In the genomic region with DNA sequence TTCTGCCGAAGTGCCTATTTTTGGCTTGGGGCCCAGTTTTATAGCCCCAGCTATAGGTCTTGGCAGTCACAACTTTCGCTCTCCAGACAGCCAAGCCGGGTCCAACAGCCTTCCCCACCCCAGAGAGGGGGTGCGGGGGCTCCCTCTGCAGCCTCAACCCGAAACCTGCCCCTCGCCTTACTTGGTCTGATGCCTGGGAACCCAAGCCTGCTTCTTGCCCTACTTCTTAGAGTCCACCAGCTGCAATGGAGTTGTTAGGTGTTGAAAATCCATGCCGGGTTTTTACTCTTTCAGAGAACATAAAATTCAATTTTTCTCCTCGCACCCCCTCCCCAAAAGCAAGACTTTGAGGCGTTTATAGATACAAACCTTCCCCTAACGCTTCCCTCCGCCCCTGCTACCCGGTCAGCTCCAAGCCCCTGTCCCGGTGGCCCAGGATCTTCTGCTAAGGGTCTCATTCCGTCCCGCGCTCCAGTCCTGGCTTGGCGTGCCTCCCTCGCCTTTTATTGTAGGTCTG, we compare ENCODE assay signal across 8 cellular contexts.
DNase-seq lines count a peak whose midpoint lies in the region; ATAC-seq and TF ChIP-seq lines count a peak whose summit lies in the region.
"Not testable (repeated sequence)": the region's sequence is repeated elsewhere in the genome, so short reads cannot be mapped to it uniquely, and the experiment has no call there.

No MANE protein-coding gene starts in this region.

- DNase-seq in AG10803 (ENCODE audit: low read depth), result peak; percentile 46
- DNase-seq in GM13977 (ENCODE audit: low spot score), result peak; percentile 42
- DNase-seq in NCI-H1092 treated with DMSO at 0.1 percent for 48 hours (lab: John Stamatoyannopoulos, UW), result peak; percentile 76
- peak; percentile 75 for DNase-seq in adipocyte (ENCODE audit: low read depth)
- peak; percentile 52 for DNase-seq in fibroblast of peridontal ligament (ENCODE audit: extremely low read depth)
- not testable (repeated sequence) for DNase-seq in lower lobe of right lung, gastrocnemius medialis

- H3K27me3 ChIP-seq in adipocyte (replicated peaks; ENCODE audit: control insufficient read depth, insufficient read depth, low read length); lower lobe of right lung (ENCODE audit: low read depth): not testable (repeated sequence)
- peaks cover 16 to 35% (median 32%) of the 10 kb centered on the region in 3 donors for H3K27me3 ChIP-seq in gastrocnemius medialis

- peak overlapping the region; percentile 83 for H3K9ac ChIP-seq in adipocyte (ENCODE audit: low read length)

- in situ Hi-C loops in GM13977 (cut with MboI; ENCODE audit: low pct_unique_long_range_greater_than_20kb, low sequenced_read_pairs, unreplicated experiment), result loop anchor here (25.0 kb wide), 1 partner anchor 370 kb away; the partner anchor contains the start of gene TMIGD1
- in situ Hi-C loops in gastrocnemius medialis (cut with MboI; ENCODE audit: low sequenced_read_pairs in 4 of 4), result not testable (repeated sequence)

- not testable (repeated sequence) for H3K4me1 ChIP-seq in adipocyte (ENCODE audit: control insufficient read depth, insufficient read depth, low read length); gastrocnemius medialis
- peaks cover 15% of the 10 kb centered on the region for H3K4me1 ChIP-seq in lower lobe of right lung

- ATAC-seq in SK-N-SH treated with all-trans-retinoic acid at 6 μM for 48 hours (peak; percentile 65), lower lobe of right lung (peak in 1 of 2 donors; percentile 31)
- not testable (repeated sequence) for ATAC-seq in gastrocnemius medialis

- H3K27ac ChIP-seq in lower lobe of right lung, result peak overlapping the region; percentile 50
- peak overlapping the region in 2 of 4 donors; percentile 28 to 59 for H3K27ac ChIP-seq in gastrocnemius medialis

- intact Hi-C loops in lower lobe of right lung (cut with DNase I); gastrocnemius medialis (cut with DNase I; ENCODE audit: low total_unique reads): not testable (repeated sequence)

- H3K9me3 ChIP-seq in adipocyte (ENCODE audit: control insufficient read depth, low read length); lower lobe of right lung; gastrocnemius medialis: not testable (repeated sequence)

- not testable (repeated sequence) for TF ChIP-seq POLR2A in gastrocnemius medialis (IDR thresholded peaks at IDR 0.05)

- H3K4me3 ChIP-seq in AG10803 (ENCODE audit: low read length) (peak overlapping the region; percentile 67), adipocyte (ENCODE audit: low read length) (peak overlapping the region; percentile 86), lower lobe of right lung (peak overlapping the region; percentile 73), gastrocnemius medialis (peak overlapping the region; percentile 58 to 85 (median 68))

- TF ChIP-seq CTCF in AG10803 (conservative IDR thresholded peaks at IDR 0.05; ENCODE audit: low read length); GM13977 (IDR thresholded peaks at IDR 0.05; ENCODE audit: extremely low read depth, insufficient read depth, missing control alignments); lower lobe of right lung (IDR thresholded peaks at IDR 0.05); gastrocnemius medialis (IDR thresholded peaks at IDR 0.05 in 4 of 5, conservative IDR thresholded peaks at IDR 0.05 in 1 of 5): not testable (repeated sequence)

- H3K36me3 ChIP-seq in adipocyte (ENCODE audit: control insufficient read depth, insufficient read depth, low read length, severe bottlenecking); lower lobe of right lung; gastrocnemius medialis: not testable (repeated sequence)
